8 cellular contexts compared by ENCODE assay signal in the genomic region with DNA sequence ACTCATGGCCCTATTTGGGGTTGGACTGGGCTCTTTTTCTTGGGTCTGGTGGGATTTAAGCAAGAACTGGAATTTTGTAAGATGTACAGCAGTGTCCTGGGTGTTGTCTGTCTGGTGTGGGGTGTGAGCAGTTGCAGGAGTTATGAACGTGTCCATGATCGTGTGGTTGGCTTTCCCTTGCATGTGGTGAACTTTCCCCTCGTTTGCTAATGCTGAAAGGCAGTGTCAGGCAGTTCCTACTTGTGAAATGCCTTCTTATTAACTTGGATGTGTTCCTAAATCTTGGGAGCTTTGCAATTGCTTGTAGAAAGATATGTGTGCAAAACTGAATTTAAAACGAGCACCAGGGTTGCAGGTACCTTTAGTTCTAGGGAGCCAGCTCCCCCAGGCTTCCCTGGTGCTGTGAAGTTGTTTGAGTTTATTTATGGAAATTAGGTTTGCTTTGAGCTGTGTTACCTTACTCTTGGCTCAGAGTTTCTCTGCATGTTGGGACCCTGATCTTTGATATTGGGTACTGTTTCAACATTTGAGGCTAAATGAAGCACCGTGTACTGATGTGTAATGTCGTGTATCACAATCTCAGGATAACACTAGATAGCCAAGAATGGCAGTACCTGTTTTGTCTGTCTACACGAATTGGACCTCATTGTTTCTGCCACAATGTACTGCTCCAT. TPM values are rescaled to one million over a fixed set of nuclear protein-coding genes. Genes with fewer than 3 reads are reported as not detected.
DNase-seq lines count a peak whose midpoint lies in the region; ATAC-seq and TF ChIP-seq lines count a peak whose summit lies in the region.

No MANE protein-coding gene starts in this region.

- H3K27me3 Mint-ChIP-seq in neural crest cell (ENCODE audit: low read depth) = peaks cover 17% of the 10 kb centered on the region

- H3K9me2 ChIP-seq in PC-9 (ENCODE audit: insufficient read depth) = no peaks in the 10 kb centered on the region; the same call in 1 of the 2 replicates

- H3K4me2 ChIP-seq in PC-9 = peak overlapping the region; percentile 83

- DNase-seq in GM13977 (ENCODE audit: low spot score) (peak; percentile 6), PC-9 (peak in 1 of 2 experiments; percentile 43), erythroblast (lab: John Stamatoyannopoulos, UW) (peak; percentile 57 to 63), neural crest cell (ENCODE audit: low read depth, low spot score) (no peak), OCI-M1 (lab: John Stamatoyannopoulos, UW) (no peak), NCI-H524 (lab: John Stamatoyannopoulos, UW) (no peak), GDM1 (lab: John Stamatoyannopoulos, UW) (no peak)

- no peaks in the 10 kb centered on the region for H3F3A ChIP-seq in PC-9 (ENCODE audit: insufficient read depth, low read depth)

- no TSS peak for BruUV-seq in PC-9 (replicated peaks; lab: Mats Ljungman, UMichigan)

- ATAC-seq in GM21423 (IDR thresholded peaks at IDR 0.05; ENCODE audit: unreplicated experiment) = no peak

- 0 out of 2 replicates have a peak, but pooled peaks cover under 1% of the 10 kb centered on the region for H3K27me3 ChIP-seq in PC-9 (ENCODE audit: insufficient read depth, low read depth)

- intact Hi-C loops in PC-9 (cut with micrococcal nuclease; ENCODE audit: unreplicated experiment) = no loop called here

- TF ChIP-seq POLR2A in erythroblast (IDR thresholded peaks at IDR 0.05; ENCODE audit: low read length) = no peak

- peak overlapping the region; percentile 92 for H2AFZ ChIP-seq in PC-9

- CTCF ChIA-PET in PC-9 (lab: Charles Lee) = interaction anchor here (1.0 kb wide), 1 partner anchor 207 kb away, joined by 3 read pairs; no protein-coding TSS in a partner anchor

- peaks cover 24% of the 10 kb centered on the region for H3K4me1 Mint-ChIP-seq in neural crest cell

- in situ Hi-C loops in GM13977 (cut with MboI; ENCODE audit: low pct_unique_long_range_greater_than_20kb, low sequenced_read_pairs, unreplicated experiment) = no loop called here

- H3K9me3 Mint-ChIP-seq in neural crest cell = no peaks in the 10 kb centered on the region

- H3K36me3 ChIP-seq in PC-9 (ENCODE audit: low read depth) = no peaks in the 10 kb centered on the region

- 0 out of 2 replicates have a peak, but pooled peaks cover 3% of the 10 kb centered on the region for H4K20me1 ChIP-seq in PC-9 (ENCODE audit: insufficient read depth)

- H3K27ac ChIP-seq in PC-9 = peak overlapping the region; percentile 35; the same call in 1 of the 2 replicates

- H3K4me3 ChIP-seq in PC-9 = peak overlapping the region; percentile 85

- TF ChIP-seq CTCF in GM13977 (IDR thresholded peaks at IDR 0.05; ENCODE audit: extremely low read depth, insufficient read depth, missing control alignments) (no peak), PC-9 (conservative IDR thresholded peaks at IDR 0.05) (no peak), neural crest cell (conservative IDR thresholded peaks at IDR 0.05) (no peak)

- peaks cover 25% of the 10 kb centered on the region for H3K79me2 ChIP-seq in PC-9 (ENCODE audit: low read depth)

- H3K36me3 Mint-ChIP-seq in neural crest cell (ENCODE audit: low read depth) = peaks cover 3% of the 10 kb centered on the region

- H3K4me3 Mint-ChIP-seq in neural crest cell = peak overlapping the region; percentile 83

- peak overlapping the region; percentile 99 for H3K27ac Mint-ChIP-seq in neural crest cell (ENCODE audit: unreplicated experiment)

- peaks cover 14% of the 10 kb centered on the region for H3K4me1 ChIP-seq in PC-9 (replicated peaks; ENCODE audit: insufficient read depth)

- POLR2A ChIA-PET in PC-9 (lab: Charles Lee; ENCODE audit: unreplicated experiment) = no interaction called here

- H3K9me3 ChIP-seq in PC-9 (ENCODE audit: insufficient read depth, low read depth) = no peaks in the 10 kb centered on the region

RNA-seq across cellular contexts. Expression of gene HSD17B12, which starts 35.8 kb away (rescaled TPM):
- total RNA-seq in PC-9 (2021) = 83.3 and 112 TPM in 2 replicates
- 111 and 116 TPM in 2 replicates for total RNA-seq in neural crest cell

Comparison
In these comparisons a context has a peak if more than half of its experiments do, and no peak if none do; other contexts are left out.
1. DNase-seq: peak in GM13977 (single experiment) and erythroblast (2 of 2); none in neural crest cell (single experiment), OCI-M1 (single experiment), NCI-H524 (0 of 2) and GDM1 (single experiment).